22 cellular contexts compared by ENCODE assay signal in the genomic region with DNA sequence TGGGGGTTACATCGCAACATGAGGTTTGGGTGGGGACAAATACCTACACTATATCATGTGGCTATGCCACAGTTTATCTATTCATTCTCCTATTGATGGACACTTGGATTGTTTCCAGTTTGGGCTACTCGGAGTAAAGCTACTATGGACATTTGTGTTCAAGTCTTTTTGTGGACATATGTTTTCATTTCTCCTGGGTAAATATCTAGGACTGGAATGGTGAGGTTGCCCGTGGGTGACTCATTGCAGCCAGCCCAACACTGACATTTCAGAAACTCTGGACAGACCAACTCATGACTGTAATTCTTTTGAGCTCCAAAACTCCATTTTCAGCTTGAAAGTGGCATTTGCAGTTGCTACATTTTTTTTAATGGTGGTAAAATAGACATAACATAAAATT.
"Had no signal": no experiment of that assay in that cellular context is flagged by ENCODE, and none has a peak within 500 bp of the region (broad histone marks: within the 10 kb centered on the region; RNA-seq: fewer than 3 reads in every experiment).

No MANE protein-coding gene starts in this region.

- H3K36me3 ChIP-seq: adrenal gland, heart right ventricle, left ventricle myocardium inferior, sigmoid colon, upper lobe of right lung had no signal

- H3K27ac ChIP-seq: adrenal gland, foreskin keratinocyte, heart right ventricle, left ventricle myocardium inferior, sigmoid colon, testis, upper lobe of right lung had no signal

- H3K4me1 Mint-ChIP-seq: activated CD4-positive, alpha-beta T cell treated with anti-CD3 and anti-CD28 coated beads, Interleukin-2, amount 10 ng/mL, durations not matched to agents 7 days and 5 days had no signal

- H3K4me1 ChIP-seq: adrenal gland, foreskin keratinocyte, heart right ventricle, left ventricle myocardium inferior, sigmoid colon, testis, upper lobe of right lung had no signal

- H3K27me3 Mint-ChIP-seq: activated CD4-positive, alpha-beta T cell treated with anti-CD3 and anti-CD28 coated beads, Interleukin-2, amount 10 ng/mL, durations not matched to agents 7 days and 5 days had no signal

- H3K9me3 ChIP-seq: adrenal gland, testis, upper lobe of right lung had no signal

- ATAC-seq: effector memory CD8-positive, alpha-beta T cell; foreskin keratinocyte; heart right ventricle; natural killer cell treated with Interleukin-12 subunit alpha and Interleukin-12 subunit beta and Interleukin-15 and Interleukin-18, amount 100 ng/mL, for 72 hours; stimulated activated naive CD8-positive, alpha-beta T cell treated with anti-CD3 and anti-CD28 coated beads, Interleukin-15, Interleukin-2, amounts not matched to agents 100 U/mL and 50 U/mL, for 24 hours; upper lobe of right lung; WTC11 had no signal

- DNase-seq: activated CD4-positive, alpha-beta T cell treated with anti-CD3 and anti-CD28 coated beads, Interleukin-2, amount 10 ng/mL, durations not matched to agents 7 days and 5 days; activated naive CD4-positive, alpha-beta T cell treated with anti-CD3 and anti-CD28 coated beads, Interleukin-2, amount 50 U/mL, for 16 hours; activated T-cell treated with anti-CD3 and anti-CD28 coated beads for 4 hours; adrenal gland; effector memory CD8-positive, alpha-beta T cell; heart right ventricle; islet precursor cell; left ventricle myocardium inferior; mesenchymal stem cell; nucleus accumbens; sigmoid colon; stimulated activated CD4-positive, alpha-beta T cell treated with anti-CD3 and anti-CD28 coated beads, Interleukin-4, amount 100 ng/mL, for 1 hour; stimulated activated CD8-positive, alpha-beta memory T cell treated with anti-CD3 and anti-CD28 coated beads, Interleukin-4, amount 100 ng/mL, for 48 hours; stimulated activated naive CD8-positive, alpha-beta T cell treated with anti-CD3 and anti-CD28 coated beads, Interleukin-15, Interleukin-2, amounts not matched to agents 100 U/mL and 50 U/mL, for 24 hours; T-helper 1 cell; testis; upper lobe of right lung had no signal

- H3K4me3 ChIP-seq: adrenal gland, heart right ventricle, left ventricle myocardium inferior, sigmoid colon, testis, upper lobe of right lung had no signal

- H3K36me3 Mint-ChIP-seq: natural killer cell treated with Interleukin-12 subunit alpha and Interleukin-12 subunit beta and Interleukin-15 and Interleukin-18, amount 100 ng/mL, for 72 hours had no signal

- H3K27ac Mint-ChIP-seq: activated CD4-positive, alpha-beta T cell treated with anti-CD3 and anti-CD28 coated beads, Interleukin-2, amount 10 ng/mL, durations not matched to agents 7 days and 5 days; activated T-helper 2 cell treated with anti-CD3 and anti-CD28 coated beads, Interferon-gamma antibody, Interleukin-2, Interleukin-4, amounts not matched to agents 10 μg/mL and 5 μg/mL and 100 μg/mL, durations not matched to agents 14 hours and 24 hours and 36 hours; brain; effector memory CD8-positive, alpha-beta T cell; natural killer cell treated with Interleukin-12 subunit alpha and Interleukin-12 subunit beta and Interleukin-15 and Interleukin-18, amount 100 ng/mL, for 72 hours; WTC11 had no signal

- H3K4me3 Mint-ChIP-seq: activated CD4-positive, alpha-beta T cell treated with anti-CD3 and anti-CD28 coated beads, Interleukin-2, amount 10 ng/mL, durations not matched to agents 7 days and 5 days; brain; effector memory CD8-positive, alpha-beta T cell; natural killer cell treated with Interleukin-12 subunit alpha and Interleukin-12 subunit beta and Interleukin-15 and Interleukin-18, amount 100 ng/mL, for 72 hours; WTC11 had no signal
